8 cellular contexts compared by ENCODE assay signal in the genomic region with DNA sequence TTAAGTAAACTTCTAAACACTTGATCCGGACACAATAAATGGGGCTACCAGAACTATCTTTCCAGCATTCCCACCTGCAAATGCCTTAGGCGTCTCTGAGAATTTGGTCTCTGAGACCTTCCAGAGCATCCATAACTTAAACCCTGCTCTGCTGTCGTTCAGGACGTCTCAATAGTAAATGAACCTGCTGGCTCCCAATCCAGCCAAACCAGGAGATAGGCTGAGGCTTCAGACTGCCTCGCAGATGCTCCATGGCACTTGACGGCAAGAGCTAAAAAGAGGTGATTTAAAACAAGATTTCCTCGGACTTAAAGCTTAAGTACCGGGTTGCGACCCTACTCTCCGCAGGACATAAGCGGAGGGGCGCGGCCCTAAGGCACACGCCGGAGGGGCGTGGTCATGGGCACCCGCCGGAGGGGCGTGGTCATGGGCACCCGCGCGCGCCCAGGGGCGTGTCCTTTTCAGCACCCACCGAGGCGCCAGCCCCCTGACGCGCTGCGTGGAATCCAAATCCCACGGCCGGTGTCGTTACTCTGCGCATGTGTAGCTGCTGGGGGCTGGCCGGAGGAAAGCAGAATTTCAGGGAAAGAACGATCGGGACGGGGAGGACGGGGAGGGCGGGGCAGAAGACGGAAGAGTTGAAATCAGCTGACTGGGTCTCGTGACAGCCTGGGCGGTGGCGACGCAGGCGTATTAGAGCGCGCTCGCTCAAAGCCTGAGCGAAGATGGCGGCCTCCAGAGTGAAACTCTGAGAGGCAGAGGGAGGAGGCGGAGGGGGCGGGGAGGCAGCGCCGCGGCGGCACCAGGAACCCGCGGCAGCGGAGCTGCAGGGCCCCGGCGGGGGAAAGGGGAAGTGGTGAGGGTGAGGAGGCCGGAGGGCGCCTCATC. TPM values are rescaled to one million over a fixed set of nuclear protein-coding genes. Genes with fewer than 3 reads are reported as not detected.
DNase-seq lines count a peak whose midpoint lies in the region; ATAC-seq and TF ChIP-seq lines count a peak whose summit lies in the region.

A gene with protein sequence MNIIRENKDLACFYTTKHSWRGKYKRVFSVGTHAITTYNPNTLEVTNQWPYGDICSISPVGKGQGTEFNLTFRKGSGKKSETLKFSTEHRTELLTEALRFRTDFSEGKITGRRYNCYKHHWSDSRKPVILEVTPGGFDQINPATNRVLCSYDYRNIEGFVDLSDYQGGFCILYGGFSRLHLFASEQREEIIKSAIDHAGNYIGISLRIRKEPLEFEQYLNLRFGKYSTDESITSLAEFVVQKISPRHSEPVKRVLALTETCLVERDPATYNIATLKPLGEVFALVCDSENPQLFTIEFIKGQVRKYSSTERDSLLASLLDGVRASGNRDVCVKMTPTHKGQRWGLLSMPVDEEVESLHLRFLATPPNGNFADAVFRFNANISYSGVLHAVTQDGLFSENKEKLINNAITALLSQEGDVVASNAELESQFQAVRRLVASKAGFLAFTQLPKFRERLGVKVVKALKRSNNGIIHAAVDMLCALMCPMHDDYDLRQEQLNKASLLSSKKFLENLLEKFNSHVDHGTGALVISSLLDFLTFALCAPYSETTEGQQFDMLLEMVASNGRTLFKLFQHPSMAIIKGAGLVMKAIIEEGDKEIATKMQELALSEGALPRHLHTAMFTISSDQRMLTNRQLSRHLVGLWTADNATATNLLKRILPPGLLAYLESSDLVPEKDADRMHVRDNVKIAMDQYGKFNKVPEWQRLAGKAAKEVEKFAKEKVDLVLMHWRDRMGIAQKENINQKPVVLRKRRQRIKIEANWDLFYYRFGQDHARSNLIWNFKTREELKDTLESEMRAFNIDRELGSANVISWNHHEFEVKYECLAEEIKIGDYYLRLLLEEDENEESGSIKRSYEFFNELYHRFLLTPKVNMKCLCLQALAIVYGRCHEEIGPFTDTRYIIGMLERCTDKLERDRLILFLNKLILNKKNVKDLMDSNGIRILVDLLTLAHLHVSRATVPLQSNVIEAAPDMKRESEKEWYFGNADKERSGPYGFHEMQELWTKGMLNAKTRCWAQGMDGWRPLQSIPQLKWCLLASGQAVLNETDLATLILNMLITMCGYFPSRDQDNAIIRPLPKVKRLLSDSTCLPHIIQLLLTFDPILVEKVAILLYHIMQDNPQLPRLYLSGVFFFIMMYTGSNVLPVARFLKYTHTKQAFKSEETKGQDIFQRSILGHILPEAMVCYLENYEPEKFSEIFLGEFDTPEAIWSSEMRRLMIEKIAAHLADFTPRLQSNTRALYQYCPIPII (N-terminal part only) (plus strand): TSS at position 696 of the 888 bp plus-strand sequence. CDS start 17,049 bp downstream, outside the sequence.

- H3K4me1 ChIP-seq in BLaER1 = peaks cover 25% of the 10 kb centered on the region
- no peaks in the 10 kb centered on the region for H3K4me1 ChIP-seq in colonic mucosa

- H3K36me3 ChIP-seq in BLaER1 (peaks cover 8% of the 10 kb centered on the region; the same call in 1 of the 2 replicates), colonic mucosa (no peaks in the 10 kb centered on the region)

- intact Hi-C loops in colonic mucosa (cut with DNase I) = no loop called here

- TF ChIP-seq CTCF in colonic mucosa (IDR thresholded peaks at IDR 0.05) = no peak

- DNase-seq in NCI-H524 treated with DMSO at 0.1 percent for 48 hours (lab: John Stamatoyannopoulos, UW) = peak; percentile 62
- peak; percentile 94 for DNase-seq in activated CD4-positive, alpha-beta T cell treated with anti-CD3 and anti-CD28 coated beads for 48 hours
- peak; percentile 94 for DNase-seq in colonic mucosa
- peak; percentile 74 to 85 (median 81) for DNase-seq in stimulated activated CD4-positive, alpha-beta T cell treated with anti-CD3 and anti-CD28 coated beads, Interleukin-1b, Interleukin-23, amount 100 ng/mL, for 24 hours (ENCODE audit: low read depth in 4 of 4, low spot score in 1 of 4)

- H3K9ac ChIP-seq in BLaER1 (peak within 1 kb of the TSS; percentile 94), colonic mucosa (ENCODE audit: low read depth in 2 of 2, low read length in 2 of 2) (peak within 1 kb of the TSS; percentile 97)

- ATAC-seq in GM19324 (IDR thresholded peaks at IDR 0.05; ENCODE audit: low FRiP score, unreplicated experiment) (peak; percentile 92), HG03460 (IDR thresholded peaks at IDR 0.05; ENCODE audit: unreplicated experiment) (peak; percentile 90)

- H3K4me3 ChIP-seq in BLaER1 (peak within 1 kb of the TSS; percentile 99), colonic mucosa (peak within 1 kb of the TSS; percentile 94)

- peak within 1 kb of the TSS; percentile 90 for H3K4me2 ChIP-seq in BLaER1

- H3K27me3 ChIP-seq in BLaER1 = no peaks in the 10 kb centered on the region
- no peaks in the 10 kb centered on the region for H3K27me3 ChIP-seq in colonic mucosa
- no peaks in the 10 kb centered on the region for H3K27me3 ChIP-seq in layer of hippocampus (ENCODE audit: control insufficient read depth, insufficient read depth, low read length)

- H4K20me1 ChIP-seq in BLaER1 = peaks cover 3% of the 10 kb centered on the region; the same call in 1 of the 2 replicates

- H3K27ac ChIP-seq in BLaER1 (peak within 1 kb of the TSS; percentile 93), colonic mucosa (peak within 1 kb of the TSS; percentile 97), layer of hippocampus (ENCODE audit: low read depth, low read length) (peak within 1 kb of the TSS; percentile 94)

- no peaks in the 10 kb centered on the region for H3K9me3 ChIP-seq in BLaER1
- no peaks in the 10 kb centered on the region for H3K9me3 ChIP-seq in colonic mucosa

RNA-seq across cellular contexts. Expression of the gene that starts here (rescaled TPM):
- 10 to 100 TPM; 41.3 to 51.3 TPM for total RNA-seq in colonic mucosa

Comparison
In these comparisons a context has a peak if more than half of its experiments do, and no peak if none do; other contexts are left out.
1. Peak in every context shown above with its lines: DNase-seq, ATAC-seq, H3K4me3 ChIP-seq and H3K27ac ChIP-seq.